ENCODE assay signal across 1 cellular context in genomic region chrX:14073561-14073960, GRCh38.
TF ChIP-seq lines count a peak whose summit lies in the region.

No MANE protein-coding gene starts in this region.

TF ChIP-seq in GM23338, 12 proteins besides CTCF, POLR2A, EP300 and RAD21:
- TF ChIP-seq ZNF462 (CRISPR knock-in tag; IDR thresholded peaks at IDR 0.05) (no peak), REST (IDR thresholded peaks at IDR 0.05; ENCODE audit: unreplicated experiment) (no peak), EZH2phosphoT487 (IDR thresholded peaks at IDR 0.05; ENCODE audit: unreplicated experiment) (no peak), ETS1 (IDR thresholded peaks at IDR 0.05) (no peak), NANOG (IDR thresholded peaks at IDR 0.05; ENCODE audit: borderline replicate concordance) (no peak), STAT1 (IDR thresholded peaks at IDR 0.05; ENCODE audit: unreplicated experiment) (no peak), ZNF331 (CRISPR knock-in tag; IDR thresholded peaks at IDR 0.05; ENCODE audit: low read depth) (no peak), EZH2 (IDR thresholded peaks at IDR 0.05; ENCODE audit: low read depth, unreplicated experiment) (no peak), JUNB (IDR thresholded peaks at IDR 0.05; ENCODE audit: unreplicated experiment) (no peak)
